Comparison of ENCODE assay signal across 8 cellular contexts in the genomic region with DNA sequence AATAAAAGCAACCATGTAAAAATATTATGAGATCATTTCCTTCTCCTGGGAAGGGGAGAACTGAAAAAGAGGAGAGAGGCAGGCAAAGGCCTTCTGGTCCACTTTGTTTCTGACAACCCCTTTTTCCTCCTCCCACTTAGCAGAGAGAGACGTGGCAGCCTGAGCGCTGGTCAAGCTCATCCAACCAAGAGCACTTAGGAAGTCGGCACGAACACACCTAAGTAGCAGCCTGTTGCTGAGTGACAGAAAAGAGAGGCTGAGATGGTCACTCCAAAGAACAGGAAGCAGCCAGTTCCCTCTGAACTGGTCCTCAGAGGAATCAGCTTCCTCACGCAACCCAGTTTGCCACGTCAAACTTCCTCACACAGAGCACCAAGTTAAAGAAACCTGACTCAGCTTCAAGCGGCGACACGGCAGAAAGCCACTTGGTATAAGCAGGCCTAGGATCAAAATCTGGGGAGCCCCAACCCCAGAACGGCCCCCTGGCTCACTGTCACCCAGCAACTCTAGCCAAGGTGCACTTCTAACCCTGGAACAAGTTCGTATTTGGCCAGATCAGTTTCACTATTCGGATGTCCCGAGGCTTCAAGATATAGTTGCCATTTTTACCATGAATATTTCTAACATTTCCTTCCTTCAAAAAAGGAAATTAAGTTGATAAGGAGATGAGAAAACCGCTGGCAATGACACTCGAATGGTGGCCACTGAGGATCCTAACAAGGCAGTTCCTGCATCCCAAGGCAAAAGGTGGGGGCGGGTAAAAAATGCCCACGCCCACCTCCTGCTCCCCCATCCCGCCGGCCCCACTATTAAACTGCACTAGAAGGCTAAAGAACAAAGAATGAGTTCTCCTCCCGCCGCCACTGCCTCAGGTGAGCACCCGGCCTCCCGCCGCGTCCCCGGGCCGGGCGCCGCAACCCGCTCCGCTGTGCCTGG. TPM values are rescaled to one million over a fixed set of nuclear protein-coding genes. Genes with fewer than 3 reads are reported as not detected.
DNase-seq lines count a peak whose midpoint lies in the region; ATAC-seq and TF ChIP-seq lines count a peak whose summit lies in the region.

No MANE protein-coding gene starts in this region.

- peak overlapping the region; percentile 80 for H3K27ac ChIP-seq in effector memory CD4-positive, alpha-beta T cell (ENCODE audit: insufficient read depth, low read length, poor library complexity, severe bottlenecking)
- H3K27ac ChIP-seq in lung (ENCODE audit: low read depth in 1 of 2, low read length in 1 of 2), result peak overlapping the region; percentile 88 to 99

- CTCF ChIA-PET in activated CD8-positive, alpha-beta T cell treated with anti-CD3 and anti-CD28 coated beads for 36 hours (lab: Charles Lee), result interaction anchor here (0.7 to 1.7 kb wide), 5 partner anchors 8 to 150 kb away, joined by 3 read pairs; a partner anchor contains a TSS

- no peaks in the 10 kb centered on the region for H3K27me3 ChIP-seq in effector memory CD4-positive, alpha-beta T cell (replicated peaks; ENCODE audit: control insufficient read depth, insufficient read depth, low read length, poor library complexity, severe bottlenecking)
- no peaks in the 10 kb centered on the region for H3K27me3 ChIP-seq in lung (ENCODE audit: control insufficient read depth, insufficient read depth)

- peak overlapping the region; percentile 84 for H3K27ac Mint-ChIP-seq in activated CD8-positive, alpha-beta T cell treated with anti-CD3 and anti-CD28 coated beads for 36 hours

- no peaks in the 10 kb centered on the region for H3K36me3 ChIP-seq in effector memory CD4-positive, alpha-beta T cell (ENCODE audit: control insufficient read depth, insufficient read depth, low read length)
- H3K36me3 ChIP-seq in lung (ENCODE audit: control insufficient read depth in 2 of 2, insufficient read depth in 2 of 2, low read length in 2 of 2), result peaks cover 5 to 9% of the 10 kb centered on the region in 2 donors

- POLR2A ChIA-PET in activated CD8-positive, alpha-beta T cell treated with anti-CD3 and anti-CD28 coated beads for 36 hours (lab: Charles Lee), result interaction anchor here (0.8 kb wide), 1 partner anchor 16 kb away, joined by 3 read pairs; no protein-coding TSS in a partner anchor

- 0 to 1% methylated on average over 29 to 31 of the region's 31 CpGs for WGBS in lung, 2 donors

- H3K4me3 Mint-ChIP-seq in activated CD8-positive, alpha-beta T cell treated with anti-CD3 and anti-CD28 coated beads for 36 hours, result peak overlapping the region; percentile 87

- peak overlapping the region; percentile 98 for H3K4me3 ChIP-seq in effector memory CD4-positive, alpha-beta T cell (ENCODE audit: insufficient read depth, low read depth, low read length, poor library complexity, severe bottlenecking)
- H3K4me3 ChIP-seq in lung, result peak overlapping the region; percentile 98

- H3K27me3 Mint-ChIP-seq in activated CD8-positive, alpha-beta T cell treated with anti-CD3 and anti-CD28 coated beads for 36 hours, result no peaks in the 10 kb centered on the region

- TF ChIP-seq CTCF in AG09319 (IDR thresholded peaks at IDR 0.05; ENCODE audit: low read depth, low read length), result no peak
- TF ChIP-seq CTCF in activated CD8-positive, alpha-beta T cell treated with anti-CD3 and anti-CD28 coated beads for 36 hours (IDR thresholded peaks at IDR 0.05), result no peak
- TF ChIP-seq CTCF in lung (IDR thresholded peaks at IDR 0.05; ENCODE audit: control extremely low read depth, extremely low read depth), result no peak

- peaks cover 11% of the 10 kb centered on the region for H3K4me1 ChIP-seq in effector memory CD4-positive, alpha-beta T cell (ENCODE audit: control insufficient read depth, insufficient read depth, low read length, poor library complexity, severe bottlenecking)
- H3K4me1 ChIP-seq in lung (ENCODE audit: control insufficient read depth in 2 of 2, insufficient read depth in 2 of 2, low read length in 2 of 2), result peaks cover 0 to 1% of the 10 kb centered on the region in 2 donors

- intact Hi-C loops in activated CD8-positive, alpha-beta T cell treated with anti-CD3 and anti-CD28 coated beads for 36 hours (cut with micrococcal nuclease), result no loop called here

- H3K9me3 ChIP-seq in effector memory CD4-positive, alpha-beta T cell (ENCODE audit: control insufficient read depth, low read length), result no peaks in the 10 kb centered on the region
- H3K9me3 ChIP-seq in lung (ENCODE audit: control insufficient read depth in 2 of 2, insufficient read depth in 1 of 2, low read length in 1 of 2), result no peaks in the 10 kb centered on the region

- H3K36me3 Mint-ChIP-seq in activated CD8-positive, alpha-beta T cell treated with anti-CD3 and anti-CD28 coated beads for 36 hours (ENCODE audit: low read depth), result peaks cover 26% of the 10 kb centered on the region

- peaks cover 21% of the 10 kb centered on the region for H3K4me1 Mint-ChIP-seq in activated CD8-positive, alpha-beta T cell treated with anti-CD3 and anti-CD28 coated beads for 36 hours (ENCODE audit: low read depth)

- ATAC-seq in GM18858 (IDR thresholded peaks at IDR 0.05; ENCODE audit: unreplicated experiment) (peak; percentile 58), HG03039 (IDR thresholded peaks at IDR 0.05; ENCODE audit: unreplicated experiment) (peak; percentile 56), lung (ENCODE audit: insufficient read depth, low FRiP score) (peak; percentile 84)
- ATAC-seq in activated CD8-positive, alpha-beta T cell treated with anti-CD3 and anti-CD28 coated beads for 36 hours, result peak; percentile 43

- H3K9me3 Mint-ChIP-seq in activated CD8-positive, alpha-beta T cell treated with anti-CD3 and anti-CD28 coated beads for 36 hours, result no peaks in the 10 kb centered on the region

- DNase-seq in AG09319 (ENCODE audit: extremely low read depth, low read depth), result peak; percentile 78
- peak; percentile 84 for DNase-seq in NCI-H69 (lab: John Stamatoyannopoulos, UW)
- DNase-seq in activated CD8-positive, alpha-beta T cell treated with anti-CD3 and anti-CD28 coated beads for 36 hours, result peak; percentile 61
- peak; percentile 17 to 25 (median 25) for DNase-seq in effector memory CD4-positive, alpha-beta T cell
- peak; percentile 82 for DNase-seq in lung (ENCODE audit: low spot score)
- DNase-seq in stimulated activated CD4-positive, alpha-beta T cell treated with anti-CD3 and anti-CD28 coated beads, TNF-alpha, amount 100 ng/mL, for 48 hours (ENCODE audit: low read depth in 3 of 3), result peak; percentile 13 to 24 (median 20)

RNA-seq across cellular contexts. Expression of a gene that starts 0.7 kb away (rescaled TPM):
- 10 to 100 TPM; 25.2 to 26.4 TPM for total RNA-seq in activated CD8-positive, alpha-beta T cell treated with anti-CD3 and anti-CD28 coated beads for 36 hours
- 10 to 100 TPM; 62.8 to 77.2 TPM for total RNA-seq in lung
- polyA plus RNA-seq in lung, result 10 to 100 TPM; 11.4 to 41.2 TPM

RNA-seq across cellular contexts. Expression of a gene that starts 53.4 kb away (rescaled TPM):
- under 1 TPM; 0.13 to 0.18 TPM for total RNA-seq in activated CD8-positive, alpha-beta T cell treated with anti-CD3 and anti-CD28 coated beads for 36 hours
- total RNA-seq in lung, result 10 to 100 TPM; 14.8 to 27.6 TPM
- 1 to 10 TPM; 3.5 to 5.3 TPM for polyA plus RNA-seq in lung

Comparison
In these comparisons a context has a peak if more than half of its experiments do, and no peak if none do; other contexts are left out.
1. Peak in every context shown above with its lines: DNase-seq, ATAC-seq, H3K4me3 ChIP-seq and H3K27ac ChIP-seq.
2. DNase-seq: peak in every context shown above with its lines; median percentile 84 in NCI-H69; 82 in lung; 78 in AG09319; 61 in activated CD8-positive, alpha-beta T cell treated with anti-CD3 and anti-CD28 coated beads for 36 hours; 25 in effector memory CD4-positive, alpha-beta T cell; 20 in stimulated activated CD4-positive, alpha-beta T cell treated with anti-CD3 and anti-CD28 coated beads, TNF-alpha, amount 100 ng/mL, for 48 hours.
3. RNA of a gene that starts 53.4 kb away (total RNA-seq): 14.8 to 27.6 TPM in lung; 0.13 to 0.18 TPM in activated CD8-positive, alpha-beta T cell treated with anti-CD3 and anti-CD28 coated beads for 36 hours; every median in the first group is over 10 times any median in the second.